1 cellular context compared by ENCODE assay signal in the genomic region with DNA sequence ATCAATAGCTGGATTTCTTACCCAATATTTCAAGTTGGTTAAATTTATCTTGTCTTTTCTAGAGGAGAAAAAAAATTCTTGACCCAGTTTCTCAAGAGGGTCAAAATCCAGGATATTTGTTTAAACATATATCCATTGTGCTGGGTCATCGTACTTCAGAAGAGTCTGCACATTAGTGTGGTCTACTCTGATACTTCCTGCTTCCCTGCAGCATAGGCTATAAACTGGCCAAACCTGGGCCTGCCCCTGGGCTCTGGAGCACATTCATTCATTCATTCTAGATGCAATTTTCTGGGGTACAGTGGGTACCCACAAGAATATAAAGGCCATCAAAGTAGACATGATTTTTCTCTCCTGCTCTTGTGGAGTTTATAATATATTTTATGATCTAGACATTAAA.
TF ChIP-seq lines count a peak whose summit lies in the region.

No MANE protein-coding gene starts in this region.

TF ChIP-seq in K562, 482 proteins besides CTCF, POLR2A, EP300 and RAD21 (continued from another document):
- TF ChIP-seq MGA (IDR thresholded peaks at IDR 0.05) (no peak), TCFL5 (CRISPR knock-in tag; conservative IDR thresholded peaks at IDR 0.05) (no peak)
